In the genomic region with DNA sequence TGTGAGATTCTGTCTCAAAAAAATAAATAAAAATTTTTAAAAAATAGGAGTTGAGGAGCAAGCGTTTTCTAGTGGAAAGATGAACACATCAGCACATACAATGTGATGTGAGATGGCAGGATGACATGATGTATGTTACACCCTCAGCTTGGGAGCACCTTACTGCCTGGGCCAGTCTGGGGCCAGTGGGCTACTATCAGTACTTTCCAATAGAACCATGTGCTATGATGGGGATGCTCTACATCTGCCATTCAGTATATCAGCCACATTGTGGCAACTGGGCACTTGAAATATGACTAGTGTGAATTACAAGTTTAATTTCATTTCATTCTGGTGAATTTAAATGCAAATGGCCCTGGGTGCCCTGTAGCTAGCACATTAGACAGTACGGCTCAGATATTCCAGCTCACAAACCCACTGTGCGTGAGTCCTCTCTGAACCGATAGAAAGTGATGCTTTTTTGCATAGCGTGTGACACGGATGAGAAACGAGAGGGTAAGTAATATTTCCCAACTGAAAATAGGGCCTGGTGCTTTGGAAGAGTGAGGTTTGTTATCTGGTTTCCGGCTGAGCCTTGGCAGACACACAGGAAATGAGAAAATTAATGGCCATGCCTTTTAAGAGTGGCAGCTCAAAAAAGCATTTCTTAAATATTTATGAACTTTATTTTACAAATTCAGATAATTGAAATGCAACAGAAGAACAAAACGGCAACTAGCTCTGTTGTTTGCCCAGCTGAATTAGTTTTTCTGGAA, we compare ENCODE assay signal across 1 cellular context.
TF ChIP-seq lines count a peak whose summit lies in the region.

No MANE protein-coding gene starts in this region.

TF ChIP-seq in SK-N-SH, 30 proteins besides CTCF, POLR2A, EP300 and RAD21 (continued from another document):
- TF ChIP-seq, protein P1, sequence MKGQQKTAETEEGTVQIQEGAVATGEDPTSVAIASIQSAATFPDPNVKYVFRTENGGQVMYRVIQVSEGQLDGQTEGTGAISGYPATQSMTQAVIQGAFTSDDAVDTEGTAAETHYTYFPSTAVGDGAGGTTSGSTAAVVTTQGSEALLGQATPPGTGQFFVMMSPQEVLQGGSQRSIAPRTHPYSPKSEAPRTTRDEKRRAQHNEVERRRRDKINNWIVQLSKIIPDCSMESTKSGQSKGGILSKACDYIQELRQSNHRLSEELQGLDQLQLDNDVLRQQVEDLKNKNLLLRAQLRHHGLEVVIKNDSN (IDR thresholded peaks at IDR 0.05; ENCODE audit: borderline replicate concordance, low read depth), result no peak
- TF ChIP-seq ELF1 (IDR thresholded peaks at IDR 0.05) (no peak), EZH2phosphoT487 (IDR thresholded peaks at IDR 0.05; ENCODE audit: borderline replicate concordance, low read depth) (no peak), YY1 (IDR thresholded peaks at IDR 0.05; ENCODE audit: low read depth) (no peak), RFX5 (IDR thresholded peaks at IDR 0.05; ENCODE audit: low read length) (no peak), SIN3A (IDR thresholded peaks at IDR 0.05; ENCODE audit: borderline replicate concordance, low read depth, low read length) (no peak)
- TF ChIP-seq, protein P2, sequence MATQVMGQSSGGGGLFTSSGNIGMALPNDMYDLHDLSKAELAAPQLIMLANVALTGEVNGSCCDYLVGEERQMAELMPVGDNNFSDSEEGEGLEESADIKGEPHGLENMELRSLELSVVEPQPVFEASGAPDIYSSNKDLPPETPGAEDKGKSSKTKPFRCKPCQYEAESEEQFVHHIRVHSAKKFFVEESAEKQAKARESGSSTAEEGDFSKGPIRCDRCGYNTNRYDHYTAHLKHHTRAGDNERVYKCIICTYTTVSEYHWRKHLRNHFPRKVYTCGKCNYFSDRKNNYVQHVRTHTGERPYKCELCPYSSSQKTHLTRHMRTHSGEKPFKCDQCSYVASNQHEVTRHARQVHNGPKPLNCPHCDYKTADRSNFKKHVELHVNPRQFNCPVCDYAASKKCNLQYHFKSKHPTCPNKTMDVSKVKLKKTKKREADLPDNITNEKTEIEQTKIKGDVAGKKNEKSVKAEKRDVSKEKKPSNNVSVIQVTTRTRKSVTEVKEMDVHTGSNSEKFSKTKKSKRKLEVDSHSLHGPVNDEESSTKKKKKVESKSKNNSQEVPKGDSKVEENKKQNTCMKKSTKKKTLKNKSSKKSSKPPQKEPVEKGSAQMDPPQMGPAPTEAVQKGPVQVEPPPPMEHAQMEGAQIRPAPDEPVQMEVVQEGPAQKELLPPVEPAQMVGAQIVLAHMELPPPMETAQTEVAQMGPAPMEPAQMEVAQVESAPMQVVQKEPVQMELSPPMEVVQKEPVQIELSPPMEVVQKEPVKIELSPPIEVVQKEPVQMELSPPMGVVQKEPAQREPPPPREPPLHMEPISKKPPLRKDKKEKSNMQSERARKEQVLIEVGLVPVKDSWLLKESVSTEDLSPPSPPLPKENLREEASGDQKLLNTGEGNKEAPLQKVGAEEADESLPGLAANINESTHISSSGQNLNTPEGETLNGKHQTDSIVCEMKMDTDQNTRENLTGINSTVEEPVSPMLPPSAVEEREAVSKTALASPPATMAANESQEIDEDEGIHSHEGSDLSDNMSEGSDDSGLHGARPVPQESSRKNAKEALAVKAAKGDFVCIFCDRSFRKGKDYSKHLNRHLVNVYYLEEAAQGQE (IDR thresholded peaks at IDR 0.05; ENCODE audit: low read depth, low read length), result no peak
